Comparison of ENCODE assay signal across 1 cellular context in genomic region chr3:194617058-194617671, GRCh38.
TF ChIP-seq lines count a peak whose summit lies in the region.

No MANE protein-coding gene starts in this region.

TF ChIP-seq in A549, 52 proteins besides CTCF, POLR2A, EP300 and RAD21 (continued from another document):
- TF ChIP-seq REST (IDR thresholded peaks at IDR 0.05) = no peak
